ENCODE assay signal across 8 cellular contexts in genomic region chr13:48749699-48750473, GRCh38.
DNase-seq lines count a peak whose midpoint lies in the region; ATAC-seq and TF ChIP-seq lines count a peak whose summit lies in the region.

No MANE protein-coding gene starts in this region.

- intact Hi-C loops in A673 (cut with micrococcal nuclease; ENCODE audit: unreplicated experiment): no loop called here
- intact Hi-C loops in heart left ventricle (cut with DNase I): loop anchor here in 1 of 10 donors (10.0 kb wide), 1 partner anchor 125 kb away; no protein-coding TSS in a partner anchor

- no peak overlapping the region for H3K27ac ChIP-seq in A673 (ENCODE audit: low read depth, low read length, poor library complexity, severe bottlenecking)
- peak overlapping the region; percentile 62 to 86 (median 82) for H3K27ac ChIP-seq in heart left ventricle

- ATAC-seq in GM18907 (IDR thresholded peaks at IDR 0.05; ENCODE audit: unreplicated experiment): peak; percentile 93
- peak; percentile 85 for ATAC-seq in HG03103 (IDR thresholded peaks at IDR 0.05; ENCODE audit: low read depth, unreplicated experiment)
- peak; percentile 66 to 91 (median 85) for ATAC-seq in heart left ventricle

- DNase-seq in A673 (ENCODE audit: low spot score): peak; percentile 76
- DNase-seq in SIG-M5 treated with dmso at 0.1 percent for 504 hours (lab: John Stamatoyannopoulos, UW; ENCODE audit: unreplicated experiment): peak; percentile 91
- DNase-seq in activated naive CD8-positive, alpha-beta T cell treated with anti-CD3 and anti-CD28 coated beads, Interleukin-2, amount 50 U/mL, for 16 hours (ENCODE audit: low read depth, low spot score): peak; percentile 17
- DNase-seq in heart left ventricle: peak; percentile 74 to 90 (median 86)
- peak; percentile 54 for DNase-seq in retina
- DNase-seq in NCI-H510A treated with DMSO at 0.1 percent for 48 hours (lab: John Stamatoyannopoulos, UW): no peak

- TF ChIP-seq POLR2A in heart left ventricle (IDR thresholded peaks at IDR 0.05): no peak

- H3K4me1 ChIP-seq in A673 (ENCODE audit: insufficient read depth, low read length, poor library complexity, severe bottlenecking): no peaks in the 10 kb centered on the region
- H3K4me1 ChIP-seq in heart left ventricle: peaks cover 0 to 36% (median 20%) of the 10 kb centered on the region in 12 donors

- 37 to 48% (median 39%) methylated on average over 9 to 15 of the region's 15 CpGs for WGBS in heart left ventricle, 4 donors

- peak; percentile 61 for TF ChIP-seq CTCF in A673 (conservative IDR thresholded peaks at IDR 0.05; ENCODE audit: low read depth, low read length)
- TF ChIP-seq CTCF in heart left ventricle (IDR thresholded peaks at IDR 0.05): peak; percentile 26 to 69 (median 46)

- no peaks in the 10 kb centered on the region for H3K36me3 ChIP-seq in A673 (ENCODE audit: insufficient read depth, low read length, poor library complexity, severe bottlenecking)
- no peaks in the 10 kb centered on the region for H3K36me3 ChIP-seq in heart left ventricle

- POLR2A ChIA-PET in A673 (lab: Charles Lee; ENCODE audit: low non-redundant PET): no interaction called here

- CTCF ChIA-PET in A673 (lab: Charles Lee): no interaction called here

- no TSS peak for BruUV-seq in A673 (replicated peaks; lab: Mats Ljungman, UMichigan)

- H3K27me3 ChIP-seq in A673 (replicated peaks; ENCODE audit: insufficient read depth, low read depth, low read length, poor library complexity): peaks cover 5% of the 10 kb centered on the region
- no peaks in the 10 kb centered on the region for H3K27me3 ChIP-seq in heart left ventricle

- H3K9me3 ChIP-seq in A673 (ENCODE audit: low read depth, low read length, poor library complexity, severe bottlenecking) (no peaks in the 10 kb centered on the region), heart left ventricle (no peaks in the 10 kb centered on the region)

- no peak overlapping the region for H3K4me3 ChIP-seq in A673 (ENCODE audit: low read depth, low read length, poor library complexity, severe bottlenecking)
- no peak overlapping the region for H3K4me3 ChIP-seq in heart left ventricle
